Comparison of ENCODE assay signal across 25 cellular contexts in genomic region chr7:11452491-11452890, GRCh38.
"Had no signal": no experiment of that assay in that cellular context is flagged by ENCODE, and none has a peak within 500 bp of the region (broad histone marks: within the 10 kb centered on the region; RNA-seq: fewer than 3 reads in every experiment).

No MANE protein-coding gene starts in this region.

- H3K27me3 ChIP-seq: esophagus squamous epithelium, gastrocnemius medialis, heart right ventricle, left lung had no signal

- H3K27me3 Mint-ChIP-seq: dendritic cell treated with granulocyte-macrophage colony-stimulating factor and Interleukin-4, amounts not matched to agents 40 ng/mL and 50 ng/mL, for 4 days; effector memory CD8-positive, alpha-beta T cell; naive B cell; naive thymus-derived CD8-positive, alpha-beta T cell had no signal

- H3K4me1 ChIP-seq: esophagus squamous epithelium, gastrocnemius medialis, heart right ventricle, lower lobe of right lung had no signal

- H3K27ac Mint-ChIP-seq: dendritic cell treated with granulocyte-macrophage colony-stimulating factor and Interleukin-4, amounts not matched to agents 40 ng/mL and 50 ng/mL, for 4 days; effector memory CD8-positive, alpha-beta T cell; endodermal cell; mesothelial cell of epicardium; naive B cell; naive thymus-derived CD8-positive, alpha-beta T cell had no signal

- H3K36me3 Mint-ChIP-seq: mesothelial cell of epicardium; naive B cell; naive thymus-derived CD8-positive, alpha-beta T cell had no signal

- H3K4me1 Mint-ChIP-seq: endodermal cell; naive B cell; naive thymus-derived CD8-positive, alpha-beta T cell had no signal

- DNase-seq: cortex of kidney; effector CD8-positive, alpha-beta T cell; effector memory CD8-positive, alpha-beta T cell; endodermal cell; erythroblast; esophagus squamous epithelium; foreskin fibroblast; foreskin melanocyte; gastrocnemius medialis; glutamatergic neuron; head of caudate nucleus; heart right ventricle; hippocampal formation; left cardiac atrium; left lung; left ventricle myocardium superior; lower lobe of right lung; mesenchymal stem cell; mucosa of descending colon; naive B cell; naive thymus-derived CD8-positive, alpha-beta T cell had no signal

- H3K9me3 Mint-ChIP-seq: dendritic cell treated with granulocyte-macrophage colony-stimulating factor and Interleukin-4, amounts not matched to agents 40 ng/mL and 50 ng/mL, for 4 days; effector memory CD8-positive, alpha-beta T cell; endodermal cell; mesothelial cell of epicardium; naive B cell; naive thymus-derived CD8-positive, alpha-beta T cell had no signal

- H3K36me3 ChIP-seq: esophagus squamous epithelium, gastrocnemius medialis, heart right ventricle, left lung, lower lobe of right lung had no signal

- H3K27ac ChIP-seq: epithelial cell of prostate, esophagus squamous epithelium, gastrocnemius medialis, heart right ventricle, left lung, lower lobe of right lung had no signal

- H3K4me3 ChIP-seq: esophagus squamous epithelium, gastrocnemius medialis, heart right ventricle, left lung, lower lobe of right lung, mucosa of descending colon had no signal

- ATAC-seq: effector memory CD8-positive, alpha-beta T cell; esophagus mucosa; gastrocnemius medialis; heart right ventricle; left cardiac atrium; left lung; left ventricle myocardium superior; lower lobe of right lung; mucosa of descending colon; naive thymus-derived CD8-positive, alpha-beta T cell had no signal

- H3K4me3 Mint-ChIP-seq: dendritic cell treated with granulocyte-macrophage colony-stimulating factor and Interleukin-4, amounts not matched to agents 40 ng/mL and 50 ng/mL, for 4 days; effector memory CD8-positive, alpha-beta T cell; endodermal cell; mesothelial cell of epicardium; naive B cell; naive thymus-derived CD8-positive, alpha-beta T cell had no signal

- H3K9me3 ChIP-seq: esophagus squamous epithelium, gastrocnemius medialis, heart right ventricle, left lung, lower lobe of right lung, mucosa of descending colon had no signal
